20 cellular contexts compared by ENCODE assay signal in the genomic region with DNA sequence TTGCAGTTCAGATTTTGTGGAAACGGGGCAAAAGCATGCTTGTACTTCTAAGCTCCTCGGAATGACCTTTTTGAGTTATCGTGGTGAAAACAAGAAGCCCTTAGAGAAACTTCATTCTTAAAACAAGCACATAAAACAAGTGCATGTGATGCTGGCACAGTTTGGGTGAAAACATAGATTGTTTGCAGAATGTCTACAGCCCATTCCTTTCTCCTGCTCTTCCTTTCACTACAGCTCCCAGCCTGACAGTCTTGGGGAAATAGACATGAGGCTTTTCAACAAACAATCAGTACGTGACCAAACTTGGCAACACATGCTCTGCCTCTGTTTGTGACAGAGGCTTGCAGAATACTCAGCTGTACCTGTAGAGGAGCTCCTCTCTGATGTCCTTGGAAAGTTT.
"Had no signal": no experiment of that assay in that cellular context is flagged by ENCODE, and none has a peak within 500 bp of the region (broad histone marks: within the 10 kb centered on the region; RNA-seq: fewer than 3 reads in every experiment).

No MANE protein-coding gene starts in this region.

- H3K9me3 ChIP-seq: esophagus squamous epithelium, spleen, thyroid gland, uterus had no signal

- H3K36me3 Mint-ChIP-seq: activated naive CD4-positive, alpha-beta T cell treated with anti-CD3 and anti-CD28 coated beads, Interleukin-2, amount 10 ng/mL, durations not matched to agents 7 days and 5 days had no signal

- ATAC-seq: activated CD8-positive, alpha-beta T cell treated with anti-CD3 and anti-CD28 coated beads for 36 hours; effector memory CD8-positive, alpha-beta T cell; left cardiac atrium; T-cell had no signal

- H3K27ac Mint-ChIP-seq: activated CD8-positive, alpha-beta T cell treated with anti-CD3 and anti-CD28 coated beads for 36 hours; activated naive CD4-positive, alpha-beta T cell treated with anti-CD3 and anti-CD28 coated beads, Interleukin-2, amount 10 ng/mL, durations not matched to agents 7 days and 5 days; dendritic cell treated with granulocyte-macrophage colony-stimulating factor and Interleukin-4, amounts not matched to agents 40 ng/mL and 50 ng/mL, for 4 days; nephron progenitor cell had no signal

- DNase-seq: activated CD4-positive, alpha-beta T cell treated with anti-CD3 and anti-CD28 coated beads for 48 hours; activated CD4-positive, CD25-positive, alpha-beta regulatory T cell; activated CD8-positive, alpha-beta T cell treated with anti-CD3 and anti-CD28 coated beads for 36 hours; activated effector memory CD4-positive, alpha-beta T cell treated with Interleukin-2 at 50 U/mL for 16 hours; activated naive CD4-positive, alpha-beta T cell treated with anti-CD3 and anti-CD28 coated beads, Interleukin-2, amount 10 ng/mL, durations not matched to agents 7 days and 5 days; activated T-cell treated with anti-CD3 and anti-CD28 coated beads, Interleukin-2, amount 50 U/mL, for 1 hour; effector memory CD8-positive, alpha-beta T cell; esophagus squamous epithelium; left cardiac atrium; nephron progenitor cell; nucleus accumbens; retina; spleen; stimulated activated CD4-positive, alpha-beta T cell treated with anti-CD3 and anti-CD28 coated beads, Interleukin-4, amount 100 ng/mL, for 4 hours; stimulated activated naive CD4-positive, alpha-beta T cell; T-cell; T-helper 9 cell; thyroid gland; uterus had no signal

- H3K9me3 Mint-ChIP-seq: activated CD8-positive, alpha-beta T cell treated with anti-CD3 and anti-CD28 coated beads for 36 hours; activated naive CD4-positive, alpha-beta T cell treated with anti-CD3 and anti-CD28 coated beads, Interleukin-2, amount 10 ng/mL, durations not matched to agents 7 days and 5 days; dendritic cell treated with granulocyte-macrophage colony-stimulating factor and Interleukin-4, amounts not matched to agents 40 ng/mL and 50 ng/mL, for 4 days; effector memory CD8-positive, alpha-beta T cell; nephron progenitor cell; T-cell had no signal

- H3K4me3 Mint-ChIP-seq: activated CD8-positive, alpha-beta T cell treated with anti-CD3 and anti-CD28 coated beads for 36 hours; activated naive CD4-positive, alpha-beta T cell treated with anti-CD3 and anti-CD28 coated beads, Interleukin-2, amount 10 ng/mL, durations not matched to agents 7 days and 5 days; dendritic cell treated with granulocyte-macrophage colony-stimulating factor and Interleukin-4, amounts not matched to agents 40 ng/mL and 50 ng/mL, for 4 days; effector memory CD8-positive, alpha-beta T cell; nephron progenitor cell; T-cell had no signal

- H3K27me3 Mint-ChIP-seq: activated CD8-positive, alpha-beta T cell treated with anti-CD3 and anti-CD28 coated beads for 36 hours; activated naive CD4-positive, alpha-beta T cell treated with anti-CD3 and anti-CD28 coated beads, Interleukin-2, amount 10 ng/mL, durations not matched to agents 7 days and 5 days; dendritic cell treated with granulocyte-macrophage colony-stimulating factor and Interleukin-4, amounts not matched to agents 40 ng/mL and 50 ng/mL, for 4 days; effector memory CD8-positive, alpha-beta T cell; T-cell had no signal

- H3K27ac ChIP-seq: esophagus squamous epithelium, spleen, thyroid gland, uterus had no signal

- H3K4me3 ChIP-seq: esophagus squamous epithelium, spleen, thyroid gland, uterus had no signal

- H3K36me3 ChIP-seq: thyroid gland, uterus had no signal

- H3K27me3 ChIP-seq: esophagus squamous epithelium, spleen, thyroid gland, uterus had no signal

- H3K4me1 ChIP-seq: uterus had no signal
